15 cellular contexts compared by ENCODE assay signal in the genomic region with DNA sequence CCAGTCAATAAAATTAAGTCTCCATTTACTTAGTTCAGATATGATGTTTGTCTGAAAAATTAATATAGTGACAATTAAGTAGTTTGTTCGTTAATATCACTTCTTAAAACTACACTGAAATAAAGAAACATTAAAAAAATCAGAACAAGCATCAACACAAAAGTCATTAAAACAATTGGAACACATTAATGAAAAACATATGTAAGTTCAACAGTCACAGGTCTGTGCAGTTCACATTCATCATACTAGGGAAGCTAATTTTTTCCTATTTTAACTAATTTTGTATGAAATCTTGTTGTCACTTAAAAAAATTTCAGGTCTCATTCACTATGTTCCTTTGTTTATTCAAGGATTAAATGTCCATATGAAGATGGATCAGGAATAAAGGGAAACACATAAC.
"Had no signal": no experiment of that assay in that cellular context is flagged by ENCODE, and none has a peak within 500 bp of the region (broad histone marks: within the 10 kb centered on the region; RNA-seq: fewer than 3 reads in every experiment).

No MANE protein-coding gene starts in this region.

- DNase-seq: Kasumi-1, KBM-7, MM.1S, NCI-H1092 treated with DMSO at 0.1 percent for 48 hours, NCI-H1436, NCI-H187, NCI-H2029, NCI-H2081 treated with DMSO at 0.1 percent for 48 hours, NCI-H2171, NCI-H226, NCI-H446, NCI-H510A, NCI-H526 treated with DMSO at 0.1 percent for 48 hours, NCI-H774, SHP77 had no signal
